ENCODE assay signal across 8 cellular contexts in the genomic region with DNA sequence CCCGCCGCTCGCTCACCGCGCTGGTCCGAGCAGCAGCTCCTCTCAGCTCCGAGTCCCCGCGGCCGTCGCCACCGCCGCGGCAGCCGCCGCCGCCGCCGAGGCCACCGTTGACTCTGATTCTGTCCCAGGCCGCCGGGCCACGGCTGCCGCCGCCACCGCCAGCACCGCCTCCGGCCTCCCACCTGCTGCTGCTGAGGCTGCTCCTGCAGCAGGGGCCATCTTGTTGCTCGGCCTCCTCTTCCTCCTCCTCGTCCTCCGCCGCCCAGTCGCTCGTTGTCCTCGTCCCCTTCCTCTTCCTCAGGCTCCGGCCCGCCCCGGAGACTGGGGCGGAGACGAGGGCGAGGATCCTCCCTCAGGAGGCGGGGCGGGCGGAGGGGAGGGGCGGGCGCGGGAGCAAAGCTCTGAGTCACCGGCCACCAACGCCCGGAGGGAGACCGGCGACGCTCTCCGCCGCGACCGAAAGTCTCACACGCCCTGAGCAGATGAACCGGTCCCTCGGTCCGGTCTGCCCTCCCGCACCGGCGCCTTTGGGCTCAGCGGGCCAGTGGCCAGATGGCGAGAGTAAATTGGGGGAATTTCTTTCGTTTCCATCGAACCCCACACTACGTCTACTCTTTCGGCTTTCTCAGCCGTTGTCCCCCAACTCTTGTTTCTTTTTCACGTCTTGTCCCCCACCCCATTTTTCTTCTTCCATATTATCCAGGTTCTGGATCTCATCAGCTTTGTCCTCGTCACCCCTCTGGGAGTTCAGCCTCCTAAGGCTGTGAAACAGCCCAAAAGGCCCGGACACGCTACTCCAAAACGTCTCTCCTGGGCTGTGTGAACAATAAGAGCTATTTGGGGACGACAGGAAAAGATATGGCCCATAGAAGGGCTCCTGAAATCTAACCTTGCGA. TPM values are rescaled to one million over a fixed set of nuclear protein-coding genes. Genes with fewer than 3 reads are reported as not detected.
DNase-seq lines count a peak whose midpoint lies in the region; ATAC-seq and TF ChIP-seq lines count a peak whose summit lies in the region.

A gene with protein sequence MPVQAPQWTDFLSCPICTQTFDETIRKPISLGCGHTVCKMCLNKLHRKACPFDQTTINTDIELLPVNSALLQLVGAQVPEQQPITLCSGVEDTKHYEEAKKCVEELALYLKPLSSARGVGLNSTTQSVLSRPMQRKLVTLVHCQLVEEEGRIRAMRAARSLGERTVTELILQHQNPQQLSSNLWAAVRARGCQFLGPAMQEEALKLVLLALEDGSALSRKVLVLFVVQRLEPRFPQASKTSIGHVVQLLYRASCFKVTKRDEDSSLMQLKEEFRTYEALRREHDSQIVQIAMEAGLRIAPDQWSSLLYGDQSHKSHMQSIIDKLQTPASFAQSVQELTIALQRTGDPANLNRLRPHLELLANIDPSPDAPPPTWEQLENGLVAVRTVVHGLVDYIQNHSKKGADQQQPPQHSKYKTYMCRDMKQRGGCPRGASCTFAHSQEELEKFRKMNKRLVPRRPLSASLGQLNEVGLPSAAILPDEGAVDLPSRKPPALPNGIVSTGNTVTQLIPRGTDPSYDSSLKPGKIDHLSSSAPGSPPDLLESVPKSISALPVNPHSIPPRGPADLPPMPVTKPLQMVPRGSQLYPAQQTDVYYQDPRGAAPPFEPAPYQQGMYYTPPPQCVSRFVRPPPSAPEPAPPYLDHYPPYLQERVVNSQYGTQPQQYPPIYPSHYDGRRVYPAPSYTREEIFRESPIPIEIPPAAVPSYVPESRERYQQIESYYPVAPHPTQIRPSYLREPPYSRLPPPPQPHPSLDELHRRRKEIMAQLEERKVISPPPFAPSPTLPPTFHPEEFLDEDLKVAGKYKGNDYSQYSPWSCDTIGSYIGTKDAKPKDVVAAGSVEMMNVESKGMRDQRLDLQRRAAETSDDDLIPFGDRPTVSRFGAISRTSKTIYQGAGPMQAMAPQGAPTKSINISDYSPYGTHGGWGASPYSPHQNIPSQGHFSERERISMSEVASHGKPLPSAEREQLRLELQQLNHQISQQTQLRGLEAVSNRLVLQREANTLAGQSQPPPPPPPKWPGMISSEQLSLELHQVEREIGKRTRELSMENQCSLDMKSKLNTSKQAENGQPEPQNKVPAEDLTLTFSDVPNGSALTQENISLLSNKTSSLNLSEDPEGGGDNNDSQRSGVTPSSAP (minus strand): TSS at position 278 of the 896 bp plus-strand sequence. CDS start 29,372 bp downstream, outside the sequence.

- no peak for TF ChIP-seq CTCF in GM23338 (conservative IDR thresholded peaks at IDR 0.05; ENCODE audit: low read depth in 2 of 2)
- TF ChIP-seq CTCF in nephron (IDR thresholded peaks at IDR 0.05; ENCODE audit: unreplicated experiment in 3 of 3) = no peak

- H3K4me1 Mint-ChIP-seq in GM23338 (peaks cover 25% of the 10 kb centered on the region), nephron (peaks cover 42% of the 10 kb centered on the region)
- peaks cover 49% of the 10 kb centered on the region for H3K4me1 Mint-ChIP-seq in stimulated activated naive CD8-positive, alpha-beta T cell treated with anti-CD3 and anti-CD28 coated beads, Interleukin-15, Interleukin-2, amounts not matched to agents 100 ng/mL and 50 ng/mL, for 24 hours (ENCODE audit: low read depth)

- H3K27ac Mint-ChIP-seq in GM23338 (peak within 1 kb of the TSS; percentile 95), nephron (peak within 1 kb of the TSS; percentile 97 to 98 (median 97))
- H3K27ac Mint-ChIP-seq in stimulated activated naive CD8-positive, alpha-beta T cell treated with anti-CD3 and anti-CD28 coated beads, Interleukin-15, Interleukin-2, amounts not matched to agents 100 ng/mL and 50 ng/mL, for 24 hours = peak within 1 kb of the TSS; percentile 94

- DNase-seq in EH (ENCODE audit: low read depth) (peak; percentile 91), GM23338 (ENCODE audit: low spot score) (peak; percentile 92), LHCN-M2 (ENCODE audit: low read depth) (peak; percentile 81), SHP77 (lab: John Stamatoyannopoulos, UW) (peak; percentile 58 to 88), fibroblast of peridontal ligament (ENCODE audit: extremely low read depth) (peak; percentile 67)
- DNase-seq in activated T-helper 9 cell treated with anti-CD3 and anti-CD28 coated beads, Interleukin-2, amount 50 U/mL, for 16 hours (ENCODE audit: low read depth) = peak; percentile 82

- H3K36me3 Mint-ChIP-seq in GM23338 (ENCODE audit: low read depth) (no peaks in the 10 kb centered on the region), nephron (ENCODE audit: low read depth) (peaks cover 7% of the 10 kb centered on the region)
- H3K36me3 Mint-ChIP-seq in stimulated activated naive CD8-positive, alpha-beta T cell treated with anti-CD3 and anti-CD28 coated beads, Interleukin-15, Interleukin-2, amounts not matched to agents 100 ng/mL and 50 ng/mL, for 24 hours (ENCODE audit: low read depth) = peaks cover 18% of the 10 kb centered on the region

- no peaks in the 10 kb centered on the region for H3K27me3 ChIP-seq in GM23338 (ENCODE audit: insufficient read depth)

- H3F3A ChIP-seq in GM23338 (replicated peaks; ENCODE audit: low read depth) = no peaks in the 10 kb centered on the region

- H3K79me2 ChIP-seq in GM23338 (replicated peaks; ENCODE audit: insufficient read depth) = peaks cover 42% of the 10 kb centered on the region

- H3K27me3 Mint-ChIP-seq in GM23338 (ENCODE audit: insufficient read depth, low read depth, poor library complexity) (peaks cover 8% of the 10 kb centered on the region), nephron (ENCODE audit: low read depth) (peaks cover 4% of the 10 kb centered on the region)
- no peaks in the 10 kb centered on the region for H3K27me3 Mint-ChIP-seq in stimulated activated naive CD8-positive, alpha-beta T cell treated with anti-CD3 and anti-CD28 coated beads, Interleukin-15, Interleukin-2, amounts not matched to agents 100 ng/mL and 50 ng/mL, for 24 hours

- H3K9me2 ChIP-seq in GM23338 (ENCODE audit: insufficient read depth) = no peaks in the 10 kb centered on the region

- H3K4me3 ChIP-seq in GM23338 = peak within 1 kb of the TSS; percentile 78

- peak within 1 kb of the TSS; percentile 91 for H3K27ac ChIP-seq in GM23338 (ENCODE audit: low read depth)

- H3K9me3 Mint-ChIP-seq in GM23338 = no peaks in the 10 kb centered on the region
- no peaks in the 10 kb centered on the region for H3K9me3 Mint-ChIP-seq in nephron
- H3K9me3 Mint-ChIP-seq in stimulated activated naive CD8-positive, alpha-beta T cell treated with anti-CD3 and anti-CD28 coated beads, Interleukin-15, Interleukin-2, amounts not matched to agents 100 ng/mL and 50 ng/mL, for 24 hours = no peaks in the 10 kb centered on the region

- H3K4me1 ChIP-seq in GM23338 (ENCODE audit: insufficient read depth) = peaks cover 33% of the 10 kb centered on the region

- H3K4me2 ChIP-seq in GM23338 = peak within 1 kb of the TSS; percentile 83

- H2AFZ ChIP-seq in GM23338 = peak within 1 kb of the TSS; percentile 95

- peak within 1 kb of the TSS; percentile 88 for H3K4me3 Mint-ChIP-seq in GM23338
- H3K4me3 Mint-ChIP-seq in nephron = peak within 1 kb of the TSS; percentile 96 to 97 (median 96)
- H3K4me3 Mint-ChIP-seq in stimulated activated naive CD8-positive, alpha-beta T cell treated with anti-CD3 and anti-CD28 coated beads, Interleukin-15, Interleukin-2, amounts not matched to agents 100 ng/mL and 50 ng/mL, for 24 hours = peak within 1 kb of the TSS; percentile 95

- H3K36me3 ChIP-seq in GM23338 (ENCODE audit: insufficient read depth) = no peaks in the 10 kb centered on the region

- ATAC-seq in GM23338 = peak; percentile 80

- peaks cover 37% of the 10 kb centered on the region for H4K20me1 ChIP-seq in GM23338 (replicated peaks; ENCODE audit: insufficient read depth)

TF ChIP-seq in GM23338, 12 proteins besides CTCF, POLR2A, EP300 and RAD21:
- no peak for TF ChIP-seq JUNB (IDR thresholded peaks at IDR 0.05; ENCODE audit: unreplicated experiment)
- peak; percentile 96 for TF ChIP-seq POLR2AphosphoS5 (IDR thresholded peaks at IDR 0.05; ENCODE audit: low read depth)
- TF ChIP-seq CREB1 (CRISPR knock-in tag; IDR thresholded peaks at IDR 0.05; ENCODE audit: low read depth) = 0 out of 2 replicates have a peak, but pooled peaks have one; percentile 16
- TF ChIP-seq, protein P1, sequence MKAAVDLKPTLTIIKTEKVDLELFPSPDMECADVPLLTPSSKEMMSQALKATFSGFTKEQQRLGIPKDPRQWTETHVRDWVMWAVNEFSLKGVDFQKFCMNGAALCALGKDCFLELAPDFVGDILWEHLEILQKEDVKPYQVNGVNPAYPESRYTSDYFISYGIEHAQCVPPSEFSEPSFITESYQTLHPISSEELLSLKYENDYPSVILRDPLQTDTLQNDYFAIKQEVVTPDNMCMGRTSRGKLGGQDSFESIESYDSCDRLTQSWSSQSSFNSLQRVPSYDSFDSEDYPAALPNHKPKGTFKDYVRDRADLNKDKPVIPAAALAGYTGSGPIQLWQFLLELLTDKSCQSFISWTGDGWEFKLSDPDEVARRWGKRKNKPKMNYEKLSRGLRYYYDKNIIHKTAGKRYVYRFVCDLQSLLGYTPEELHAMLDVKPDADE (IDR thresholded peaks at IDR 0.05) = peak; percentile 47; the same call in 1 of the 2 replicates

RNA-seq across cellular contexts. Expression of the gene that starts here (rescaled TPM):
- 21.6 and 24.5 TPM in 2 replicates for total RNA-seq in GM23338 (2014; rRNA removed; shearing (Covaris generic))
- 4.7 and 6.8 TPM in 2 replicates for polyA plus RNA-seq in GM23338 (2016; fragmentation: Nextera tagmentation; extraction: Ambion mirVana)
- 12.4 and 13.4 TPM in 2 replicates for total RNA-seq in LHCN-M2 (2014; rRNA removed)
- 2.4 TPM for polyA plus RNA-seq in LHCN-M2 (2012)

Comparison
In these comparisons a context has a peak if more than half of its experiments do, and no peak if none do; other contexts are left out.
1. Peak in every context shown above with its lines: DNase-seq, ATAC-seq, H3K4me3 ChIP-seq and H3K27ac ChIP-seq.